3 cellular contexts compared by ENCODE assay signal in genomic region chr2:47277987-47278386, GRCh38.
"Had no signal": no experiment of that assay in that cellular context is flagged by ENCODE, and none has a peak within 500 bp of the region (broad histone marks: within the 10 kb centered on the region; RNA-seq: fewer than 3 reads in every experiment).

No MANE protein-coding gene starts in this region.

- ATAC-seq: GM12878 had no signal

- H3K4me3 ChIP-seq: GM12878 had no signal

- DNase-seq: GDM1, GF-D8 had no signal
